Comparison of ENCODE assay signal across 1 cellular context in genomic region chr15:67806539-67806935, GRCh38.
TF ChIP-seq lines count a peak whose summit lies in the region.

No MANE protein-coding gene starts in this region.

TF ChIP-seq in WTC11, 78 proteins besides CTCF, POLR2A, EP300 and RAD21 (continued from another document):
- TF ChIP-seq PRDM15 (CRISPR knock-in tag; IDR thresholded peaks at IDR 0.05) (no peak), ERG (CRISPR knock-in tag; IDR thresholded peaks at IDR 0.05) (no peak), STAT6 (CRISPR knock-in tag; conservative IDR thresholded peaks at IDR 0.05; ENCODE audit: low read depth) (no peak), AFF4 (CRISPR knock-in tag; IDR thresholded peaks at IDR 0.05; ENCODE audit: borderline replicate concordance) (no peak), NFYB (CRISPR knock-in tag; conservative IDR thresholded peaks at IDR 0.05; ENCODE audit: low read depth) (no peak)
